Comparison of ENCODE assay signal across 20 cellular contexts in the genomic region with DNA sequence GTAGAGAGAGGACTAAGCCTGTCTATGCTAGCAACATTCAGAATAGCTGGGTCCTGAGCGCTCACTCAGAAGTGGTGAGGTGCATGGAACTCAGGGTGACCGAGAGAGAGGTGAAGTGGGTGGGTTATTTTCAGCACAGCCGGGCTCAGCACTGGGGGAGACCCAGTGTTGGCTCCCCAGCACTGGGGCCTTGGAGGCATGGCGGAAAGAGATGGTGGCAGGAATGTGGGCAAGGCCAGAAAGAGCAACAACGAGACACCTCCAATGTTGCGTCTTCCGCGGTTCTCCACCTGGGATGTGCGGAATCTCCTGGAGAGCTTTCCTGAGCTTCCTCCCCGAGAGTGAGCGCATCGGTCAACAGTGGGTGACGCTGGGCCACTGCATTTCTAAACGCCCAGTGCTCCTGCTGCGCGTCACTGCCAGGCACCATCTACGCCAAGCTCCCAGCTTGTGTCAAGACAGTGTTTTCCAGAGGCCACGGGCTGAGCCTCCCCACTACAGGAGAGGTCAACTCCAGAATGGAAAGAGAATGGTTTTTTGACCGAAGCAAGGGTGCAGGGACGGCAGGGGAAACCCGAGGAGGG.
"Had no signal": no experiment of that assay in that cellular context is flagged by ENCODE, and none has a peak within 500 bp of the region (broad histone marks: within the 10 kb centered on the region; RNA-seq: fewer than 3 reads in every experiment).

No MANE protein-coding gene starts in this region.

- H3K4me1 ChIP-seq: gastrocnemius medialis, left ventricle myocardium inferior, lower lobe of right lung, thyroid gland, upper lobe of left lung had no signal

- FAIRE-seq: keratinocyte had no signal

- DNase-seq: effector memory CD4-positive, alpha-beta T cell; gastrocnemius medialis; glutamatergic neuron; immature natural killer cell; left cardiac atrium; left ventricle myocardium inferior; lower lobe of right lung; naive B cell; stimulated activated CD4-positive, alpha-beta T cell treated with anti-CD3 and anti-CD28 coated beads, Interleukin-12 subunit alpha, Interleukin-12 subunit beta, amount 100 ng/mL, for 4 hours; stimulated activated naive CD4-positive, alpha-beta T cell treated with Interleukin-2 at 50 U/mL for 16 hours; thyroid gland; upper lobe of left lung had no signal

- H3K4me3 ChIP-seq: esophagus muscularis mucosa, gastrocnemius medialis, left ventricle myocardium inferior, lower lobe of right lung, skin epidermis, suprapubic skin, thyroid gland, upper lobe of left lung, vagina had no signal

- H3K36me3 ChIP-seq: esophagus muscularis mucosa, gastrocnemius medialis, left ventricle myocardium inferior, lower lobe of right lung, neutrophil, suprapubic skin, thyroid gland, upper lobe of left lung, vagina had no signal

- H3K27me3 ChIP-seq: esophagus muscularis mucosa, gastrocnemius medialis, suprapubic skin, thyroid gland, upper lobe of left lung, vagina had no signal

- H3K27ac ChIP-seq: epithelial cell of prostate, esophagus muscularis mucosa, gastrocnemius medialis, left ventricle myocardium inferior, lower lobe of right lung, neutrophil, skin epidermis, suprapubic skin, thyroid gland, upper lobe of left lung, vagina had no signal

- ATAC-seq: gastrocnemius medialis, left cardiac atrium, lower lobe of right lung, sciatic nerve had no signal

- H3K9me3 ChIP-seq: esophagus muscularis mucosa, gastrocnemius medialis, left ventricle myocardium inferior, lower lobe of right lung, neutrophil, suprapubic skin, thyroid gland, upper lobe of left lung, vagina had no signal
